ENCODE assay signal across 8 cellular contexts in the genomic region with DNA sequence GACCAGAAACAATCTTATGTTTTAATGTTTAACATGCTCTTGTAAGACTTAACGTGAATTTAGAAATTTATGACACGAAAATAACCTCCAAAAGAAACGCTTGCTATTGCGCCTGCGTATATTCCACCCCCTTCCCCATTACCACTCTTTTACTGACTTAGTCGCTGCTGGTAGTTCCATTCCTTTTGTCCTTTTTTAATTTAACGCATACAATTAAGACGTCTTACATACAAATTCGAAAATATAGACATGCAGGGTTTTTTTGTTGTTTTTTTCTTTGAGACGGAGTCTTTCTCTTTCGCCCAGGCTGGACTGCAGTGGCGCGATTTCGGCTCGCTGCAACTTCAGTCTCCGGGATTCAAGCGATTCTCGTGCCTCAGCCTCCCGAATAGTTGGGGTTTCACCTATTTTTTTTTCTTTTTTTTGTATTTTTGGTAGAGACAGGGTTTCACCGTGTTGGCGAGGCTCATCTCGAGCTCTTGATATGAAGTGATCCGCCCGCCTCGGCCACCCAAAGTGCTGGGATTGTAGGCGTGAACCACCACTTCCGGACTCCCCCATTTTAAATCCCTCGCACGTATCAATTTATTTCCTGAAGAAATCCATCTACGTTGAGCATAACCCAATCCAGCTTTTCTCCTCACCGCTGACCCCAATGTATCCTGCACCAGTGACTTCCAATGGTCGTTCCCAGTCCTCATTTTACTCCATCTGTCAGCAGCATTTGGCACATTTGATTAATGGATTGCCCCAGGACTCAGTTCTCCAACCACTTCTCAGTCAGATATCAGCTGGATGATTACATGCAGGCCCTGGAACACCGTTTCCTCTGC. TPM values are rescaled to one million over a fixed set of nuclear protein-coding genes. Genes with fewer than 3 reads are reported as not detected.
DNase-seq lines count a peak whose midpoint lies in the region; ATAC-seq and TF ChIP-seq lines count a peak whose summit lies in the region.

No MANE protein-coding gene starts in this region.

- no peak overlapping the region for H2BK12ac ChIP-seq in neuronal stem cell (ENCODE audit: low read length)

- peaks cover 6% of the 10 kb centered on the region for H3K79me1 ChIP-seq in neuronal stem cell (ENCODE audit: low read depth, low read length)

- peaks cover 9 to 58% (median 40%) of the 10 kb centered on the region in 4 donors for H3K4me1 Mint-ChIP-seq in CD4-positive, CD25-positive, alpha-beta regulatory T cell
- peaks cover 25% of the 10 kb centered on the region for H3K4me1 Mint-ChIP-seq in activated T-helper 17 cell treated with anti-CD3 and anti-CD28 coated beads, Interleukin-2, amount 50 U/mL, for 72 hours

- peak overlapping the region; percentile 93 to 97 (median 96) for H3K4me3 Mint-ChIP-seq in CD4-positive, CD25-positive, alpha-beta regulatory T cell
- peak overlapping the region; percentile 99 for H3K4me3 Mint-ChIP-seq in activated T-helper 17 cell treated with anti-CD3 and anti-CD28 coated beads, Interleukin-2, amount 50 U/mL, for 72 hours

- no peaks in the 10 kb centered on the region for H3K9me3 Mint-ChIP-seq in CD4-positive, CD25-positive, alpha-beta regulatory T cell
- H3K9me3 Mint-ChIP-seq in activated T-helper 17 cell treated with anti-CD3 and anti-CD28 coated beads, Interleukin-2, amount 50 U/mL, for 72 hours, result no peaks in the 10 kb centered on the region

- no peaks in the 10 kb centered on the region for H3K27me3 ChIP-seq in CD4-positive, CD25-positive, alpha-beta regulatory T cell (ENCODE audit: control insufficient read depth, insufficient read depth, low read length)
- H3K27me3 ChIP-seq in neuronal stem cell (ENCODE audit: control insufficient read depth in 3 of 3, insufficient read depth in 3 of 3, low read depth in 1 of 3, low read length in 3 of 3), result no peaks in the 10 kb centered on the region

- no peaks in the 10 kb centered on the region for H3K9me3 ChIP-seq in CD4-positive, CD25-positive, alpha-beta regulatory T cell (ENCODE audit: control insufficient read depth in 2 of 2, low read length in 2 of 2)
- H3K9me3 ChIP-seq in neuronal stem cell (replicated peaks in 1 of 2; ENCODE audit: control insufficient read depth in 2 of 2, insufficient read depth in 1 of 2, low read depth in 1 of 2, low read length in 2 of 2), result peaks cover 0 to 3% of the 10 kb centered on the region in 2 donors

- H2BK120ac ChIP-seq in neuronal stem cell (ENCODE audit: low read depth, low read length), result no peak overlapping the region

- no peak overlapping the region for H3K4me2 ChIP-seq in neuronal stem cell (ENCODE audit: insufficient read depth, low read length, poor library complexity, severe bottlenecking)

- H3K27me3 Mint-ChIP-seq in CD4-positive, CD25-positive, alpha-beta regulatory T cell, result no peaks in the 10 kb centered on the region
- H3K27me3 Mint-ChIP-seq in activated T-helper 17 cell treated with anti-CD3 and anti-CD28 coated beads, Interleukin-2, amount 50 U/mL, for 72 hours, result no peaks in the 10 kb centered on the region

- H2BK5ac ChIP-seq in neuronal stem cell (ENCODE audit: low read length), result no peak overlapping the region

- H2AK5ac ChIP-seq in neuronal stem cell (ENCODE audit: low read depth, low read length), result no peak overlapping the region

- H3K36me3 Mint-ChIP-seq in CD4-positive, CD25-positive, alpha-beta regulatory T cell, result peaks cover 15% of the 10 kb centered on the region
- H3K36me3 Mint-ChIP-seq in activated T-helper 17 cell treated with anti-CD3 and anti-CD28 coated beads, Interleukin-2, amount 50 U/mL, for 72 hours (ENCODE audit: low read depth), result peaks cover 50% of the 10 kb centered on the region

- peaks cover 24% of the 10 kb centered on the region for H3K4me1 ChIP-seq in CD4-positive, CD25-positive, alpha-beta regulatory T cell (ENCODE audit: control insufficient read depth, insufficient read depth, low read length, poor library complexity, severe bottlenecking)
- no peaks in the 10 kb centered on the region for H3K4me1 ChIP-seq in neuronal stem cell (ENCODE audit: control insufficient read depth in 2 of 2, insufficient read depth in 1 of 2, low read depth in 1 of 2, low read length in 2 of 2)

- peak overlapping the region; percentile 94 for H3K27ac ChIP-seq in CD4-positive, CD25-positive, alpha-beta regulatory T cell (ENCODE audit: insufficient read depth, low read length, poor library complexity, severe bottlenecking)
- no peak overlapping the region for H3K27ac ChIP-seq in neuronal stem cell (replicated peaks; ENCODE audit: low read length)

- no CpG with 5 or more reads among the region's 33 CpGs for WGBS in neuronal stem cell (ENCODE audit: extremely low coverage in 2 of 2, insufficient read length in 2 of 2, insufficient replicate concordance in 1 of 2), 2 donors

- H3K27ac Mint-ChIP-seq in CD4-positive, CD25-positive, alpha-beta regulatory T cell, result peak overlapping the region; percentile 98 to 99 (median 98)
- H3K27ac Mint-ChIP-seq in activated T-helper 17 cell treated with anti-CD3 and anti-CD28 coated beads, Interleukin-2, amount 50 U/mL, for 72 hours, result peak overlapping the region; percentile 100

- ATAC-seq in CD4-positive, CD25-positive, alpha-beta regulatory T cell (ENCODE audit: low read depth in 2 of 2), result peak; percentile 37 to 38
- peak; percentile 34 for ATAC-seq in GM19043 (IDR thresholded peaks at IDR 0.05; ENCODE audit: low read depth, unreplicated experiment)
- peak; percentile 40 for ATAC-seq in HG03280 (IDR thresholded peaks at IDR 0.05; ENCODE audit: unreplicated experiment)
- peak; percentile 49 for ATAC-seq in activated T-helper 17 cell treated with anti-CD3 and anti-CD28 coated beads, Interleukin-2, amount 50 U/mL, for 72 hours (replicated peaks)

- H2BK15ac ChIP-seq in neuronal stem cell (ENCODE audit: low read length), result no peak overlapping the region

- TF ChIP-seq CTCF in fibroblast of the aortic adventitia (IDR thresholded peaks at IDR 0.05; ENCODE audit: insufficient read depth, low read length), result no peak

- H3K36me3 ChIP-seq in CD4-positive, CD25-positive, alpha-beta regulatory T cell (ENCODE audit: control insufficient read depth, insufficient read depth, low read length), result peaks cover 9% of the 10 kb centered on the region
- peaks cover 4 to 24% of the 10 kb centered on the region in 2 donors for H3K36me3 ChIP-seq in neuronal stem cell (replicated peaks in 1 of 2; ENCODE audit: control insufficient read depth in 2 of 2, insufficient read depth in 2 of 2, low read length in 2 of 2)

- no peak overlapping the region for H4K8ac ChIP-seq in neuronal stem cell (ENCODE audit: low read depth, low read length)

- H3K4me3 ChIP-seq in CD4-positive, CD25-positive, alpha-beta regulatory T cell (ENCODE audit: low read depth, low read length), result peak overlapping the region; percentile 98
- H3K4me3 ChIP-seq in fibroblast of the aortic adventitia (ENCODE audit: low read depth, low read length) (peak overlapping the region; percentile 98), neuronal stem cell (ENCODE audit: low read length in 2 of 2) (peak overlapping the region; percentile 28 to 71)

- no peak overlapping the region for H3K9ac ChIP-seq in neuronal stem cell (ENCODE audit: low read depth, low read length, poor library complexity)

- H3K4ac ChIP-seq in neuronal stem cell (ENCODE audit: low read length), result no peak overlapping the region

- H2AFZ ChIP-seq in neuronal stem cell (ENCODE audit: low read length), result peak overlapping the region; percentile 89

- no peak overlapping the region for H4K91ac ChIP-seq in neuronal stem cell (ENCODE audit: low read depth, low read length, poor library complexity)

- H3K23ac ChIP-seq in neuronal stem cell (ENCODE audit: low read depth, low read length, poor library complexity), result no peak overlapping the region

- no peak overlapping the region for H3K18ac ChIP-seq in neuronal stem cell (ENCODE audit: low read length)

- H3K14ac ChIP-seq in neuronal stem cell (ENCODE audit: low read length), result no peak overlapping the region

- peak in 2 of 3 donors; percentile 51 to 72 for DNase-seq in CD4-positive, CD25-positive, alpha-beta regulatory T cell
- DNase-seq in NOMO-1 treated with dmso at 0.1 percent for 144 hours (lab: John Stamatoyannopoulos, UW; ENCODE audit: unreplicated experiment), result peak; percentile 52
- peak; percentile 35 for DNase-seq in fibroblast of the aortic adventitia (ENCODE audit: low read depth)
- no peak for DNase-seq in neuronal stem cell (ENCODE audit: low spot score)
- no peak for DNase-seq in GF-D8 (lab: John Stamatoyannopoulos, UW)

RNA-seq across cellular contexts. Expression of gene MED7, which starts 0.7 kb away (rescaled TPM):
- 9.0 TPM for total RNA-seq in CD4-positive, CD25-positive, alpha-beta regulatory T cell
- polyA plus RNA-seq in CD4-positive, CD25-positive, alpha-beta regulatory T cell, result 10 to 100 TPM; 15.0 to 19.5 (median 16.1) TPM
- 10 to 100 TPM in 1 of 2 donors, 1 to 10 TPM in 1; 9.3 to 20.3 TPM for total RNA-seq in activated T-helper 17 cell treated with anti-CD3 and anti-CD28 coated beads, Interleukin-2, amount 50 U/mL, for 72 hours
- total RNA-seq in fibroblast of the aortic adventitia (ENCODE audit: low replicate concordance), result 11.1 and 15.4 TPM in 2 replicates
- 12.4 TPM for polyA plus RNA-seq in neuronal stem cell (2013, experiment 1 of 2)
- 13.3 TPM for polyA plus RNA-seq in neuronal stem cell (2013, experiment 2 of 2)

RNA-seq across cellular contexts. Expression of gene GARIN3, which starts 22.7 kb away (rescaled TPM):
- total RNA-seq in CD4-positive, CD25-positive, alpha-beta regulatory T cell, result not detected
- polyA plus RNA-seq in CD4-positive, CD25-positive, alpha-beta regulatory T cell, result not detected
- total RNA-seq in activated T-helper 17 cell treated with anti-CD3 and anti-CD28 coated beads, Interleukin-2, amount 50 U/mL, for 72 hours, result under 1 TPM; 0.09 to 0.85 TPM
- total RNA-seq in fibroblast of the aortic adventitia (ENCODE audit: low replicate concordance), result not detected in 2 replicates
- not detected for polyA plus RNA-seq in neuronal stem cell (2013, experiment 1 of 2)
- not detected for polyA plus RNA-seq in neuronal stem cell (2013, experiment 2 of 2)

RNA-seq across cellular contexts. Expression of gene HAVCR2, which starts 34.5 kb away (rescaled TPM):
- 5.0 TPM for total RNA-seq in CD4-positive, CD25-positive, alpha-beta regulatory T cell
- 1 to 10 TPM; 4.0 to 9.7 (median 7.0) TPM for polyA plus RNA-seq in CD4-positive, CD25-positive, alpha-beta regulatory T cell
- 10 to 100 TPM; 35.4 to 46.9 TPM for total RNA-seq in activated T-helper 17 cell treated with anti-CD3 and anti-CD28 coated beads, Interleukin-2, amount 50 U/mL, for 72 hours
- total RNA-seq in fibroblast of the aortic adventitia (ENCODE audit: low replicate concordance), result 0.36 TPM in 1 of 2 replicates, not detected in the other
- polyA plus RNA-seq in neuronal stem cell (2013, experiment 1 of 2), result 0.33 TPM
- polyA plus RNA-seq in neuronal stem cell (2013, experiment 2 of 2), result 0.19 TPM

RNA-seq across cellular contexts. Expression of gene ITK, which starts 37.3 kb away (rescaled TPM):
- 550 TPM for total RNA-seq in CD4-positive, CD25-positive, alpha-beta regulatory T cell
- polyA plus RNA-seq in CD4-positive, CD25-positive, alpha-beta regulatory T cell, result 100 to 1,000 TPM; 146 to 222 (median 169) TPM
- 100 to 1,000 TPM; 144 to 277 TPM for total RNA-seq in activated T-helper 17 cell treated with anti-CD3 and anti-CD28 coated beads, Interleukin-2, amount 50 U/mL, for 72 hours
- not detected in 2 replicates for total RNA-seq in fibroblast of the aortic adventitia (ENCODE audit: low replicate concordance)
- not detected for polyA plus RNA-seq in neuronal stem cell (2013, experiment 1 of 2)
- polyA plus RNA-seq in neuronal stem cell (2013, experiment 2 of 2), result not detected

Comparison
In these comparisons a context has a peak if more than half of its experiments do, and no peak if none do; other contexts are left out.
1. DNase-seq: peak in CD4-positive, CD25-positive, alpha-beta regulatory T cell (2 of 3), NOMO-1 treated with dmso at 0.1 percent for 144 hours (single experiment) and fibroblast of the aortic adventitia (single experiment); none in neuronal stem cell (single experiment) and GF-D8 (single experiment).
2. Peak in every context shown above with its lines, with median percentiles within 50 percentile points of each other: ATAC-seq and H3K4me3 ChIP-seq.